ENCODE assay signal across 10 cellular contexts in genomic region chr2:207394812-207395534, GRCh38.
DNase-seq lines count a peak whose midpoint lies in the region; FAIRE-seq and TF ChIP-seq lines count a peak whose summit lies in the region.
"Had no signal": no experiment of that assay in that cellular context is flagged by ENCODE, and none has a peak within 500 bp of the region (broad histone marks: within the 10 kb centered on the region; RNA-seq: fewer than 3 reads in every experiment).

No MANE protein-coding gene starts in this region.

- BruUV-seq in endothelial cell of umbilical vein (replicated peaks; lab: Mats Ljungman, UMichigan) = TSS peak; percentile 98

- peak; percentile 44 for TF ChIP-seq POLR2A in endothelial cell of umbilical vein (IDR thresholded peaks at IDR 0.05; ENCODE audit: low read depth, low read length)

- no peaks in the 10 kb centered on the region for H3K36me3 ChIP-seq in endothelial cell of umbilical vein (ENCODE audit: control insufficient read depth in 2 of 2, extremely low read depth in 1 of 2, insufficient read depth in 2 of 2, low read length in 2 of 2)
- H3K36me3 ChIP-seq: BLaER1 treated with 17β-estradiol and CSF1 and Interleukin-3, amounts not matched to agents 10 nM and 100 nM had no signal

- H3K4me2 ChIP-seq in endothelial cell of umbilical vein (ENCODE audit: insufficient read depth, low read length) = peak overlapping the region; percentile 37

- no peak overlapping the region for H3K4me3 ChIP-seq in endothelial cell of umbilical vein (replicated peaks in 1 of 3; ENCODE audit: insufficient read depth in 1 of 3, low read depth in 1 of 3, low read length in 3 of 3)
- H3K4me3 ChIP-seq: BLaER1 treated with 17β-estradiol and CSF1 and Interleukin-3, amounts not matched to agents 10 nM and 100 nM had no signal

- peaks cover 21% of the 10 kb centered on the region for H3K4me1 ChIP-seq in endothelial cell of umbilical vein (ENCODE audit: control insufficient read depth, extremely low read depth, insufficient read depth, low read length)

- DNase-seq in NCI-H446 (lab: John Stamatoyannopoulos, UW) = peak; percentile 14 to 26
- DNase-seq in NCI-H446 treated with DMSO at 0.1 percent for 48 hours (lab: John Stamatoyannopoulos, UW) = no peak
- DNase-seq in NCI-H748 treated with DMSO at 0.1 percent for 48 hours (lab: John Stamatoyannopoulos, UW) = peak; percentile 63
- DNase-seq in endothelial cell of umbilical vein (ENCODE audit: low read depth, low spot score) = peak; percentile 98
- DNase-seq in stimulated activated CD4-positive, alpha-beta T cell treated with anti-CD3 and anti-CD28 coated beads, Interleukin-1b, Interleukin-23, amount 100 ng/mL, for 24 hours (ENCODE audit: low read depth in 4 of 4, low spot score in 1 of 4) = peak in 3 of 4 experiments; percentile 2 to 65 (median 24)
- DNase-seq in effector CD8-positive, alpha-beta T cell (lab: John Stamatoyannopoulos, UW) = no peak
- DNase-seq in GM20000 (ENCODE audit: low spot score) = no peak
- no peak for DNase-seq in cortex of kidney (lab: John Stamatoyannopoulos, UW)
- DNase-seq: left colon had no signal

- TF ChIP-seq CTCF in endothelial cell of umbilical vein (IDR thresholded peaks at IDR 0.05; ENCODE audit: extremely low read depth in 1 of 2, insufficient read depth in 1 of 2, low read depth in 1 of 2, low read length in 2 of 2) (no peak), GM20000 (IDR thresholded peaks at IDR 0.05; ENCODE audit: extremely low read depth, missing control alignments) (no peak)

- H3K27me3 ChIP-seq in endothelial cell of umbilical vein (ENCODE audit: control insufficient read depth in 2 of 2, insufficient read depth in 2 of 2, low read length in 2 of 2) = no peaks in the 10 kb centered on the region
- H3K27me3 ChIP-seq: BLaER1 treated with 17β-estradiol and CSF1 and Interleukin-3, amounts not matched to agents 10 nM and 100 nM had no signal

- H3K79me2 ChIP-seq in endothelial cell of umbilical vein (ENCODE audit: control insufficient read depth, insufficient read depth, low read length) = no peaks in the 10 kb centered on the region

- no peaks in the 10 kb centered on the region for H4K20me1 ChIP-seq in endothelial cell of umbilical vein (replicated peaks; ENCODE audit: control insufficient read depth, extremely low read depth, insufficient read depth, low read length)
- H4K20me1 ChIP-seq: BLaER1 treated with 17β-estradiol and CSF1 and Interleukin-3, amounts not matched to agents 10 nM and 100 nM had no signal

- POLR2A ChIA-PET in endothelial cell of umbilical vein (lab: Charles Lee) = no interaction called here

- FAIRE-seq in endothelial cell of umbilical vein (lab: Jason Lieb, UNC) = peak; percentile 97

- CTCF ChIA-PET in endothelial cell of umbilical vein (lab: Charles Lee) = interaction anchor here (0.6 kb wide), 1 partner anchor 313 kb away, joined by 3 read pairs; no protein-coding TSS in a partner anchor

- peak overlapping the region; percentile 83 for H3K9ac ChIP-seq in endothelial cell of umbilical vein (replicated peaks; ENCODE audit: extremely low read depth, insufficient read depth, low read length)
- H3K9ac ChIP-seq: BLaER1 treated with 17β-estradiol and CSF1 and Interleukin-3, amounts not matched to agents 10 nM and 100 nM had no signal

- H3K27ac ChIP-seq in endothelial cell of umbilical vein (ENCODE audit: insufficient read depth, low read depth, low read length) = peak overlapping the region; percentile 99

- H3K9me3 ChIP-seq in endothelial cell of umbilical vein (replicated peaks; ENCODE audit: control insufficient read depth, insufficient read depth, low read length) = no peaks in the 10 kb centered on the region

- peak overlapping the region; percentile 72 for H2AFZ ChIP-seq in endothelial cell of umbilical vein (ENCODE audit: low read depth, low read length)

- intact Hi-C loops in endothelial cell of umbilical vein (cut with micrococcal nuclease) = loop anchor here (1.0 to 5.0 kb wide), 5 partner anchors 60 to 282 kb away; no protein-coding TSS in a partner anchor

- dilution Hi-C loops in endothelial cell of umbilical vein (cut with MboI; ENCODE audit: extremely low pct_ligation_motif_present, low sequenced_read_pairs) = no loop called here

- H3K9me1 ChIP-seq in endothelial cell of umbilical vein (replicated peaks; ENCODE audit: control insufficient read depth, extremely low read depth, insufficient read depth, low read length) = no peaks in the 10 kb centered on the region

TF ChIP-seq in endothelial cell of umbilical vein, 7 proteins besides CTCF, POLR2A, EP300 and RAD21:
- TF ChIP-seq GATA2 (IDR thresholded peaks at IDR 0.05; ENCODE audit: insufficient read depth, insufficient read length, low read depth, low read length) = peak; percentile 93
- TF ChIP-seq POLR2AphosphoS5 (IDR thresholded peaks at IDR 0.05; ENCODE audit: insufficient read depth, low read depth, low read length) = peak; percentile 96
- TF ChIP-seq JUN (IDR thresholded peaks at IDR 0.05; ENCODE audit: borderline replicate concordance, insufficient read depth, insufficient read length, low read depth) = peak; percentile 90
- TF ChIP-seq, protein P1, sequence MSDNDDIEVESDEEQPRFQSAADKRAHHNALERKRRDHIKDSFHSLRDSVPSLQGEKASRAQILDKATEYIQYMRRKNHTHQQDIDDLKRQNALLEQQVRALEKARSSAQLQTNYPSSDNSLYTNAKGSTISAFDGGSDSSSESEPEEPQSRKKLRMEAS (IDR thresholded peaks at IDR 0.05; ENCODE audit: insufficient read depth, insufficient read length) = peak; percentile 35
- peak; percentile 100 for TF ChIP-seq FOS (IDR thresholded peaks at IDR 0.05; ENCODE audit: borderline replicate concordance, insufficient read depth, low read length)
- TF ChIP-seq EZH2 (IDR thresholded peaks at IDR 0.05; ENCODE audit: borderline replicate concordance, low read depth, low read length, severe bottlenecking) = no peak
- TF ChIP-seq MYC (IDR thresholded peaks at IDR 0.05; ENCODE audit: low read depth, low read length) = no peak
TF ChIP-seq in endothelial cell of umbilical vein: peak in this region for 5.

Comparison
In these comparisons a context has a peak if more than half of its experiments do, and no peak if none do; other contexts are left out.
1. DNase-seq: peak in NCI-H446 (2 of 2), NCI-H748 treated with DMSO at 0.1 percent for 48 hours (single experiment), endothelial cell of umbilical vein (single experiment) and stimulated activated CD4-positive, alpha-beta T cell treated with anti-CD3 and anti-CD28 coated beads, Interleukin-1b, Interleukin-23, amount 100 ng/mL, for 24 hours (3 of 4); none in NCI-H446 treated with DMSO at 0.1 percent for 48 hours (single experiment), effector CD8-positive, alpha-beta T cell (single experiment), GM20000 (single experiment) and cortex of kidney (single experiment).